12 cellular contexts compared by ENCODE assay signal in genomic region chr6:125393449-125393858, GRCh38.
DNase-seq lines count a peak whose midpoint lies in the region; ATAC-seq, FAIRE-seq and TF ChIP-seq lines count a peak whose summit lies in the region.
"Had no signal": no experiment of that assay in that cellular context is flagged by ENCODE, and none has a peak within 500 bp of the region (broad histone marks: within the 10 kb centered on the region; RNA-seq: fewer than 3 reads in every experiment).

No MANE protein-coding gene starts in this region.

- TF ChIP-seq POLR2A in breast epithelium (IDR thresholded peaks at IDR 0.05) = no peak

- H3K36me3 ChIP-seq in breast epithelium = no peaks in the 10 kb centered on the region

- peaks cover 0 to 4% (median under 1%) of the 10 kb centered on the region in 6 donors for H3K9me3 Mint-ChIP-seq in immature natural killer cell
- H3K9me3 Mint-ChIP-seq: central memory CD8-positive, alpha-beta T cell had no signal

- peak; percentile 31 for FAIRE-seq in GM18507 (lab: Jason Lieb, UNC)

- H3K4me1 Mint-ChIP-seq in immature natural killer cell = peaks cover 12 to 20% of the 10 kb centered on the region in 2 donors
- H3K4me1 Mint-ChIP-seq: CD4-positive, CD25-positive, alpha-beta regulatory T cell; central memory CD8-positive, alpha-beta T cell had no signal

- intact Hi-C loops in breast epithelium (cut with DNase I; ENCODE audit: low total_unique reads) = no loop called here

- H3K27me3 Mint-ChIP-seq in immature natural killer cell (ENCODE audit: low read depth in 3 of 3) = peaks cover 2 to 13% (median 11%) of the 10 kb centered on the region in 3 donors
- H3K27me3 Mint-ChIP-seq: CD4-positive, CD25-positive, alpha-beta regulatory T cell; type B pancreatic cell had no signal

- H3K36me3 Mint-ChIP-seq in immature natural killer cell = no peaks in the 10 kb centered on the region
- H3K36me3 Mint-ChIP-seq: CD4-positive, CD25-positive, alpha-beta regulatory T cell; type B pancreatic cell had no signal

- TF ChIP-seq CTCF in breast epithelium (IDR thresholded peaks at IDR 0.05) (no peak), foreskin fibroblast (IDR thresholded peaks at IDR 0.05; ENCODE audit: low read depth, low read length) (no peak)

- H3K4me3 ChIP-seq in breast epithelium (no peak overlapping the region), foreskin fibroblast (ENCODE audit: low read depth in 1 of 2, low read length in 2 of 2) (no peak overlapping the region)

- H3K27ac ChIP-seq in breast epithelium = no peak overlapping the region

- ATAC-seq in HG02798 (IDR thresholded peaks at IDR 0.05; ENCODE audit: poor library complexity, unreplicated experiment) (peak; percentile 50), HG02970 (IDR thresholded peaks at IDR 0.05; ENCODE audit: low FRiP score, unreplicated experiment) (no peak)

- H3K27ac Mint-ChIP-seq in immature natural killer cell = peak overlapping the region; percentile 9 to 76 (median 61)
- H3K27ac Mint-ChIP-seq: CD4-positive, CD25-positive, alpha-beta regulatory T cell; type B pancreatic cell had no signal

- peaks cover 0 to 5% of the 10 kb centered on the region in 2 donors for H3K9me3 ChIP-seq in breast epithelium

- H3K4me3 Mint-ChIP-seq in immature natural killer cell = peak overlapping the region; percentile 3 to 76 (median 45)
- H3K4me3 Mint-ChIP-seq: CD4-positive, CD25-positive, alpha-beta regulatory T cell; central memory CD8-positive, alpha-beta T cell; type B pancreatic cell had no signal

- no peaks in the 10 kb centered on the region for H3K4me1 ChIP-seq in breast epithelium

- H3K27me3 ChIP-seq in breast epithelium = no peaks in the 10 kb centered on the region

- DNase-seq in GM18507 (ENCODE audit: extremely low spot score, insufficient read length, low read depth) = no peak
- DNase-seq in NCI-H2029 (lab: John Stamatoyannopoulos, UW) = peak; percentile 24
- DNase-seq in immature natural killer cell = peak; percentile 14 to 36 (median 14)
- DNase-seq in breast epithelium (ENCODE audit: low spot score in 2 of 2) = no peak
- no peak for DNase-seq in NCI-H345 treated with DMSO at 0.1 percent for 48 hours (lab: John Stamatoyannopoulos, UW; ENCODE audit: unreplicated experiment)
- DNase-seq in foreskin fibroblast = no peak
- DNase-seq: NCI-H510A treated with DMSO at 0.1 percent for 48 hours had no signal

Comparison
In these comparisons a context has a peak if more than half of its experiments do, and no peak if none do; other contexts are left out.
1. DNase-seq: peak in NCI-H2029 (single experiment) and immature natural killer cell (3 of 3); none in GM18507 (single experiment), breast epithelium (0 of 2), NCI-H345 treated with DMSO at 0.1 percent for 48 hours (single experiment) and foreskin fibroblast (0 of 2).